ENCODE assay signal across 12 cellular contexts in genomic region chr16:55444754-55445485, GRCh38. TPM values are rescaled to one million over a fixed set of nuclear protein-coding genes. Genes with fewer than 3 reads are reported as not detected.
DNase-seq lines count a peak whose midpoint lies in the region; ATAC-seq and FAIRE-seq lines count a peak whose summit lies in the region.
"Had no signal": no experiment of that assay in that cellular context is flagged by ENCODE, and none has a peak within 500 bp of the region (broad histone marks: within the 10 kb centered on the region; RNA-seq: fewer than 3 reads in every experiment).

No MANE protein-coding gene starts in this region.

- H3K27me3 Mint-ChIP-seq in stimulated activated memory B cell treated with anti-CD40 and anti-IgM and Interleukin-4, amounts not matched to agents 10 μg/mL and 1 μg/mL and 100 μg/mL, for 72 hours, result peaks cover 9% of the 10 kb centered on the region
- no peaks in the 10 kb centered on the region for H3K27me3 Mint-ChIP-seq in T-helper 2 cell treated with Interferon-gamma antibody and Interleukin-4, amounts not matched to agents 5 μg/mL and 100 μg/mL, for 36 hours (ENCODE audit: low read depth)

- peak; percentile 83 for ATAC-seq in GM19023 (IDR thresholded peaks at IDR 0.05; ENCODE audit: unreplicated experiment)
- peak; percentile 55 for ATAC-seq in HG03442 (IDR thresholded peaks at IDR 0.05; ENCODE audit: unreplicated experiment)
- ATAC-seq in stimulated activated memory B cell treated with anti-CD40 and anti-IgM and Interleukin-4, amounts not matched to agents 10 μg/mL and 1 μg/mL and 100 μg/mL, for 72 hours, result peak; percentile 69
- ATAC-seq in GM19467 (IDR thresholded peaks at IDR 0.05; ENCODE audit: unreplicated experiment), result no peak
- ATAC-seq in HG02884 (IDR thresholded peaks at IDR 0.05; ENCODE audit: unreplicated experiment), result no peak
- ATAC-seq: stimulated activated effector memory CD8-positive, alpha-beta T cell treated with anti-CD3 and anti-CD28 coated beads, Interleukin-12 subunit alpha, Interleukin-12 subunit beta, amount 100 ng/mL, for 72 hours had no signal

- DNase-seq in frontal cortex (ENCODE audit: low spot score in 2 of 2) (peak; percentile 14 to 24), SHP77 (lab: John Stamatoyannopoulos, UW) (no peak)
- DNase-seq in T-helper 2 cell treated with Interferon-gamma antibody and Interleukin-4, amounts not matched to agents 5 μg/mL and 100 μg/mL, for 36 hours (ENCODE audit: low spot score), result no peak
- DNase-seq: activated CD8-positive, alpha-beta memory T cell treated with anti-CD3 and anti-CD28 coated beads for 24 hours; DMS53; MM.1S had no signal

- H3K4me3 Mint-ChIP-seq in stimulated activated memory B cell treated with anti-CD40 and anti-IgM and Interleukin-4, amounts not matched to agents 10 μg/mL and 1 μg/mL and 100 μg/mL, for 72 hours, result no peak overlapping the region
- no peak overlapping the region for H3K4me3 Mint-ChIP-seq in T-helper 2 cell treated with Interferon-gamma antibody and Interleukin-4, amounts not matched to agents 5 μg/mL and 100 μg/mL, for 36 hours
- H3K4me3 Mint-ChIP-seq: stimulated activated effector memory CD8-positive, alpha-beta T cell treated with anti-CD3 and anti-CD28 coated beads, Interleukin-12 subunit alpha, Interleukin-12 subunit beta, amount 100 ng/mL, for 72 hours had no signal

- FAIRE-seq in frontal cortex (lab: Jason Lieb, UNC), result no peak

- H3K9me3 Mint-ChIP-seq in stimulated activated memory B cell treated with anti-CD40 and anti-IgM and Interleukin-4, amounts not matched to agents 10 μg/mL and 1 μg/mL and 100 μg/mL, for 72 hours, result no peaks in the 10 kb centered on the region
- no peaks in the 10 kb centered on the region for H3K9me3 Mint-ChIP-seq in T-helper 2 cell treated with Interferon-gamma antibody and Interleukin-4, amounts not matched to agents 5 μg/mL and 100 μg/mL, for 36 hours
- H3K9me3 Mint-ChIP-seq: stimulated activated effector memory CD8-positive, alpha-beta T cell treated with anti-CD3 and anti-CD28 coated beads, Interleukin-12 subunit alpha, Interleukin-12 subunit beta, amount 100 ng/mL, for 72 hours had no signal

- no peak overlapping the region for H3K27ac Mint-ChIP-seq in stimulated activated memory B cell treated with anti-CD40 and anti-IgM and Interleukin-4, amounts not matched to agents 10 μg/mL and 1 μg/mL and 100 μg/mL, for 72 hours
- no peak overlapping the region for H3K27ac Mint-ChIP-seq in T-helper 2 cell treated with Interferon-gamma antibody and Interleukin-4, amounts not matched to agents 5 μg/mL and 100 μg/mL, for 36 hours
- H3K27ac Mint-ChIP-seq: stimulated activated effector memory CD8-positive, alpha-beta T cell treated with anti-CD3 and anti-CD28 coated beads, Interleukin-12 subunit alpha, Interleukin-12 subunit beta, amount 100 ng/mL, for 72 hours had no signal

- H3K4me1 Mint-ChIP-seq in stimulated activated memory B cell treated with anti-CD40 and anti-IgM and Interleukin-4, amounts not matched to agents 10 μg/mL and 1 μg/mL and 100 μg/mL, for 72 hours, result peaks cover 15% of the 10 kb centered on the region
- H3K4me1 Mint-ChIP-seq in T-helper 2 cell treated with Interferon-gamma antibody and Interleukin-4, amounts not matched to agents 5 μg/mL and 100 μg/mL, for 36 hours (ENCODE audit: low read depth), result no peaks in the 10 kb centered on the region
- H3K4me1 Mint-ChIP-seq: stimulated activated effector memory CD8-positive, alpha-beta T cell treated with anti-CD3 and anti-CD28 coated beads, Interleukin-12 subunit alpha, Interleukin-12 subunit beta, amount 100 ng/mL, for 72 hours had no signal

- no peaks in the 10 kb centered on the region for H3K36me3 Mint-ChIP-seq in stimulated activated memory B cell treated with anti-CD40 and anti-IgM and Interleukin-4, amounts not matched to agents 10 μg/mL and 1 μg/mL and 100 μg/mL, for 72 hours
- no peaks in the 10 kb centered on the region for H3K36me3 Mint-ChIP-seq in T-helper 2 cell treated with Interferon-gamma antibody and Interleukin-4, amounts not matched to agents 5 μg/mL and 100 μg/mL, for 36 hours (ENCODE audit: low read depth)
- H3K36me3 Mint-ChIP-seq: stimulated activated effector memory CD8-positive, alpha-beta T cell treated with anti-CD3 and anti-CD28 coated beads, Interleukin-12 subunit alpha, Interleukin-12 subunit beta, amount 100 ng/mL, for 72 hours had no signal

RNA-seq across cellular contexts. Expression of gene MMP2, which starts 34.1 kb away (rescaled TPM):
- 8.2 TPM for total RNA-seq in frontal cortex

Comparison
In these comparisons a context has a peak if more than half of its experiments do, and no peak if none do; other contexts are left out.
1. ATAC-seq: peak in GM19023 (single experiment), HG03442 (single experiment) and stimulated activated memory B cell treated with anti-CD40 and anti-IgM and Interleukin-4, amounts not matched to agents 10 μg/mL and 1 μg/mL and 100 μg/mL, for 72 hours (single experiment); none in GM19467 (single experiment) and HG02884 (single experiment).
2. DNase-seq: peak in frontal cortex (2 of 2); none in T-helper 2 cell treated with Interferon-gamma antibody and Interleukin-4, amounts not matched to agents 5 μg/mL and 100 μg/mL, for 36 hours (single experiment) and SHP77 (0 of 2).